Comparison of ENCODE assay signal across 18 cellular contexts in genomic region chr9:70442328-70442848, GRCh38. TPM values are rescaled to one million over a fixed set of nuclear protein-coding genes. Genes with fewer than 3 reads are reported as not detected.
DNase-seq lines count a peak whose midpoint lies in the region; ATAC-seq, FAIRE-seq and TF ChIP-seq lines count a peak whose summit lies in the region.
"Had no signal": no experiment of that assay in that cellular context is flagged by ENCODE, and none has a peak within 500 bp of the region (broad histone marks: within the 10 kb centered on the region; RNA-seq: fewer than 3 reads in every experiment).

No MANE protein-coding gene starts in this region.

- no peak overlapping the region for H2BK20ac ChIP-seq in H1 (ENCODE audit: low read length)

- no peak for TF ChIP-seq EP300 in HepG2 (IDR thresholded peaks at IDR 0.05; ENCODE audit: low read depth in 2 of 2, low read length in 2 of 2)
- TF ChIP-seq EP300 in HepG2 (CRISPR knock-in tag; IDR thresholded peaks at IDR 0.05; ENCODE audit: borderline replicate concordance): no peak
- no peak for TF ChIP-seq EP300 in H1 (IDR thresholded peaks at IDR 0.05; ENCODE audit: borderline replicate concordance in 1 of 2, low read depth in 2 of 2, low read length in 2 of 2)

- H2AK5ac ChIP-seq in H1 (ENCODE audit: low read depth, low read length) (no peak overlapping the region), mesenchymal stem cell (ENCODE audit: low read length, severe bottlenecking) (no peak overlapping the region)

- H2BK12ac ChIP-seq in H1 (ENCODE audit: low read depth, low read length) (no peak overlapping the region), mesenchymal stem cell (ENCODE audit: low read length in 2 of 2) (peak overlapping the region in 1 of 2 experiments; percentile 38)

- no peak overlapping the region for H3K23ac ChIP-seq in H1 (ENCODE audit: insufficient read length)
- H3K23ac ChIP-seq in mesenchymal stem cell (ENCODE audit: low read length in 2 of 2): no peak overlapping the region

- CTCF ChIA-PET in HepG2 (lab: Yijun Ruan, JAX; ENCODE audit: low intra/inter-chr PET ratio, low total read pairs): no interaction called here
- CTCF ChIA-PET in H1 (lab: Charles Lee; ENCODE audit: partially characterized antibody): no interaction called here

- H2AFZ ChIP-seq in HepG2 (ENCODE audit: low read length) (no peak overlapping the region), H1 (ENCODE audit: low read length) (no peak overlapping the region), mesenchymal stem cell (ENCODE audit: low read depth, low read length) (no peak overlapping the region)
- H2AFZ ChIP-seq: GM23338 had no signal

- ATAC-seq in HepG2 (no peak), right lobe of liver (no peak), natural killer cell (no peak), GM19023 (IDR thresholded peaks at IDR 0.05; ENCODE audit: unreplicated experiment) (no peak)
- ATAC-seq: GM23338 had no signal

- H2BK5ac ChIP-seq in H1 (ENCODE audit: low read depth, low read length): no peak overlapping the region
- no peak overlapping the region for H2BK5ac ChIP-seq in mesenchymal stem cell (ENCODE audit: low read depth, low read length, poor library complexity, severe bottlenecking)

- H4K20me1 ChIP-seq in HepG2 (ENCODE audit: insufficient read depth, low read length): no peaks in the 10 kb centered on the region
- no peaks in the 10 kb centered on the region for H4K20me1 ChIP-seq in H1 (replicated peaks in 1 of 2; ENCODE audit: control insufficient read depth in 1 of 2, insufficient read depth in 2 of 2, low read length in 2 of 2)
- H4K20me1 ChIP-seq: BLaER1 had no signal

- H3K79me2 ChIP-seq in HepG2 (ENCODE audit: insufficient read depth, low read length): no peaks in the 10 kb centered on the region
- H3K79me2 ChIP-seq in H1 (ENCODE audit: control insufficient read depth in 1 of 2, insufficient read depth in 2 of 2, low read length in 2 of 2): no peaks in the 10 kb centered on the region

- H3K79me1 ChIP-seq in H1 (ENCODE audit: low read depth, low read length) (no peaks in the 10 kb centered on the region), mesenchymal stem cell (replicated peaks; ENCODE audit: low read length, poor library complexity, severe bottlenecking) (no peaks in the 10 kb centered on the region)

- TF ChIP-seq CTCF in HepG2 (CRISPR knock-in tag; IDR thresholded peaks at IDR 0.05): no peak
- no peak for TF ChIP-seq CTCF in right lobe of liver (IDR thresholded peaks at IDR 0.05)
- no peak for TF ChIP-seq CTCF in H1 (IDR thresholded peaks at IDR 0.05; ENCODE audit: control extremely low read depth in 1 of 3, insufficient read depth in 1 of 3, low read depth in 1 of 3, low read length in 3 of 3)
- no peak for TF ChIP-seq CTCF in natural killer cell (IDR thresholded peaks at IDR 0.05)

- in situ Hi-C loops in HepG2 (cut with HindIII; ENCODE audit: extremely low pct_ligation_motif_present, low pct_unique_long_range_greater_than_20kb): no loop called here

- no peak overlapping the region for H2BK15ac ChIP-seq in H1 (ENCODE audit: low read length)
- H2BK15ac ChIP-seq in mesenchymal stem cell (ENCODE audit: low read depth, poor library complexity, severe bottlenecking): no peak overlapping the region

- no peak overlapping the region for H3K4me3 Mint-ChIP-seq in natural killer cell
- H3K4me3 Mint-ChIP-seq: CD8-positive, alpha-beta memory T cell; GM23338 had no signal

- peaks cover 0 to 7% of the 10 kb centered on the region in 2 donors for H3K27me3 Mint-ChIP-seq in natural killer cell (ENCODE audit: low read depth in 2 of 2)

- no peak for TF ChIP-seq RAD21 in HepG2 (CRISPR knock-in tag; IDR thresholded peaks at IDR 0.05)
- TF ChIP-seq RAD21 in H1 (IDR thresholded peaks at IDR 0.05 in 1 of 2, conservative IDR thresholded peaks at IDR 0.05 in 1 of 2; ENCODE audit: low read depth in 2 of 2, low read length in 2 of 2): no peak

- H2BK120ac ChIP-seq in H1 (replicated peaks; ENCODE audit: low read depth, low read length) (no peak overlapping the region), mesenchymal stem cell (ENCODE audit: low read depth, low read length) (peak overlapping the region; percentile 34)

- TF ChIP-seq POLR2A in HepG2 (IDR thresholded peaks at IDR 0.05; ENCODE audit: insufficient read depth in 1 of 2, low read depth in 2 of 2, low read length in 2 of 2): no peak
- no peak for TF ChIP-seq POLR2A in right lobe of liver (IDR thresholded peaks at IDR 0.05)
- TF ChIP-seq POLR2A in H1 (IDR thresholded peaks at IDR 0.05; ENCODE audit: control extremely low read depth in 1 of 2, low read depth in 2 of 2, low read length in 2 of 2): no peak

- H3K23me2 ChIP-seq in H1 (ENCODE audit: low read depth, low read length): no peaks in the 10 kb centered on the region

- no peak overlapping the region for H3K4me2 ChIP-seq in HepG2 (ENCODE audit: low read depth, low read length)
- no peak overlapping the region for H3K4me2 ChIP-seq in H1 (ENCODE audit: insufficient read depth in 1 of 2, low read depth in 2 of 2, low read length in 2 of 2)
- H3K4me2 ChIP-seq in mesenchymal stem cell (ENCODE audit: low read length, poor library complexity, severe bottlenecking): no peak overlapping the region
- H3K4me2 ChIP-seq: BLaER1, GM23338 had no signal

- DNase-seq in HepG2 (ENCODE audit: low spot score) (no peak), right lobe of liver (no peak), H1 (ENCODE audit: low read depth in 1 of 2, low spot score in 2 of 2) (no peak), mesenchymal stem cell (no peak), GOT3 (lab: John Stamatoyannopoulos, UW) (no peak), natural killer cell (no peak)
- DNase-seq: 8988T; AML-193; Caco-2; CD8-positive, alpha-beta memory T cell; DMS53; GF-D8; IMR-90; KG1 had no signal

- no CpG with 5 or more reads among the region's 1 CpG for WGBS in HepG2 (ENCODE audit: low lambda C conversion rate)
- no CpG with 5 or more reads among the region's 1 CpG for WGBS in right lobe of liver (ENCODE audit: insufficient coverage, low coverage, low lambda C conversion rate, missing lambda C conversion rate)
- 82% methylated on average over 1 of the region's 1 CpG; no CpG with 5 or more reads in 1 of the 2 experiments for WGBS in H1 (ENCODE audit: extremely low coverage in 1 of 2, insufficient coverage in 1 of 2, insufficient read length in 1 of 2, insufficient replicate concordance in 2 of 2, low coverage in 1 of 2, low lambda C conversion rate in 2 of 2, missing lambda C conversion rate in 1 of 2), 2 experiments
- WGBS in mesenchymal stem cell: no CpG with 5 or more reads among the region's 1 CpG

- no peak overlapping the region for H3K27ac Mint-ChIP-seq in natural killer cell
- H3K27ac Mint-ChIP-seq: GM23338 had no signal

- H3K56ac ChIP-seq in H1 (replicated peaks; ENCODE audit: insufficient read length, low read depth, low read length): no peak overlapping the region

- no peak overlapping the region for H4K5ac ChIP-seq in H1 (ENCODE audit: insufficient read length, low read depth, low read length)

- no peak overlapping the region for H4K8ac ChIP-seq in H1 (ENCODE audit: extremely low read depth, insufficient read depth, low read length)
- no peak overlapping the region for H4K8ac ChIP-seq in mesenchymal stem cell (ENCODE audit: low read length)

- no peaks in the 10 kb centered on the region; a peak in 1 of 5 replicates for H3K27me3 ChIP-seq in HepG2 (ENCODE audit: control insufficient read depth in 1 of 2, insufficient read depth in 2 of 2, low read length in 2 of 2)
- H3K27me3 ChIP-seq in right lobe of liver: no peaks in the 10 kb centered on the region
- H3K27me3 ChIP-seq in H1 (replicated peaks in 1 of 4; ENCODE audit: control insufficient read depth in 3 of 4, extremely low read depth in 1 of 4, insufficient read depth in 3 of 4, low read length in 3 of 4): no peaks in the 10 kb centered on the region
- no peaks in the 10 kb centered on the region for H3K27me3 ChIP-seq in mesenchymal stem cell (ENCODE audit: control insufficient read depth in 1 of 2, insufficient read depth in 1 of 2, low read length in 2 of 2)
- H3K27me3 ChIP-seq: BLaER1 had no signal

- no peak overlapping the region for H3K9ac ChIP-seq in HepG2 (ENCODE audit: insufficient read depth, low read depth, low read length)
- no peak overlapping the region for H3K9ac ChIP-seq in H1 (replicated peaks in 1 of 4; ENCODE audit: extremely low read depth in 1 of 4, low read depth in 3 of 4, low read length in 3 of 4)
- no peak overlapping the region for H3K9ac ChIP-seq in mesenchymal stem cell (ENCODE audit: low read length)
- H3K9ac ChIP-seq: BLaER1 had no signal

- H3K9me3 Mint-ChIP-seq in natural killer cell: no peaks in the 10 kb centered on the region
- H3K9me3 Mint-ChIP-seq: CD8-positive, alpha-beta memory T cell; GM23338 had no signal

- H3K4ac ChIP-seq in H1 (replicated peaks; ENCODE audit: insufficient read length, low read depth, low read length) (no peak overlapping the region), mesenchymal stem cell (ENCODE audit: low read depth in 1 of 2, low read length in 2 of 2) (peak overlapping the region in 1 of 2 experiments; percentile 64)

- H3K4me3 ChIP-seq in HepG2 (replicated peaks in 1 of 3; ENCODE audit: insufficient read depth in 1 of 3, low read depth in 2 of 3, low read length in 3 of 3): no peak overlapping the region
- H3K4me3 ChIP-seq in right lobe of liver: no peak overlapping the region
- no peak overlapping the region for H3K4me3 ChIP-seq in H1 (ENCODE audit: extremely low read depth in 1 of 4, insufficient read depth in 2 of 4, low read depth in 3 of 4, low read length in 4 of 4)
- no peak overlapping the region for H3K4me3 ChIP-seq in mesenchymal stem cell (ENCODE audit: insufficient read depth in 1 of 2, low read depth in 1 of 2, low read length in 2 of 2)
- H3K4me3 ChIP-seq: BLaER1, GM23338, HAP-1 had no signal

- H3K14ac ChIP-seq in H1 (ENCODE audit: insufficient read length) (peak overlapping the region; percentile 87), mesenchymal stem cell (ENCODE audit: low read length in 2 of 2) (no peak overlapping the region)

- peaks cover 7 to 8% of the 10 kb centered on the region in 2 donors for H3K4me1 Mint-ChIP-seq in natural killer cell

- no TSS peak for BruUV-seq in HepG2 (replicated peaks; lab: Mats Ljungman, UMichigan)

- no peaks in the 10 kb centered on the region for H3K36me3 ChIP-seq in HepG2 (replicated peaks in 1 of 2; ENCODE audit: control insufficient read depth in 1 of 2, insufficient read depth in 2 of 2, low read length in 2 of 2)
- H3K36me3 ChIP-seq in right lobe of liver: no peaks in the 10 kb centered on the region
- no peaks in the 10 kb centered on the region for H3K36me3 ChIP-seq in H1 (ENCODE audit: control insufficient read depth in 2 of 4, insufficient read depth in 4 of 4, low read length in 3 of 4)
- no peaks in the 10 kb centered on the region for H3K36me3 ChIP-seq in mesenchymal stem cell (ENCODE audit: control insufficient read depth in 1 of 2, insufficient read depth in 2 of 2, low read depth in 1 of 2, low read length in 2 of 2)
- H3K36me3 ChIP-seq: BLaER1, HAP-1 had no signal

- intact Hi-C loops in HepG2 (cut with micrococcal nuclease; ENCODE audit: unreplicated experiment) (no loop called here), right lobe of liver (cut with DNase I) (no loop called here), natural killer cell (cut with micrococcal nuclease) (no loop called here)

- peaks cover 48% of the 10 kb centered on the region for H3K4me1 ChIP-seq in HepG2 (ENCODE audit: insufficient read depth, low read length)
- H3K4me1 ChIP-seq in right lobe of liver: no peaks in the 10 kb centered on the region
- H3K4me1 ChIP-seq in H1 (replicated peaks in 1 of 4; ENCODE audit: control insufficient read depth in 3 of 4, insufficient read depth in 4 of 4, low read length in 3 of 4): no peaks in the 10 kb centered on the region
- H3K4me1 ChIP-seq in mesenchymal stem cell (ENCODE audit: control insufficient read depth, insufficient read depth, low read depth, low read length): peaks cover 4% of the 10 kb centered on the region
- H3K4me1 ChIP-seq: Caco-2, HAP-1 had no signal

- H4K91ac ChIP-seq in H1 (replicated peaks; ENCODE audit: insufficient read length, low read length) (no peak overlapping the region), mesenchymal stem cell (ENCODE audit: low read length) (peak overlapping the region; percentile 34)

- no peak overlapping the region for H3K27ac ChIP-seq in HepG2 (ENCODE audit: extremely low read length, insufficient read depth, low read length)
- no peak overlapping the region for H3K27ac ChIP-seq in right lobe of liver
- H3K27ac ChIP-seq in H1 (ENCODE audit: low read depth, low read length): no peak overlapping the region
- H3K27ac ChIP-seq in mesenchymal stem cell (ENCODE audit: low read length, poor library complexity, severe bottlenecking): no peak overlapping the region
- H3K27ac ChIP-seq: BLaER1 had no signal

- FAIRE-seq in HepG2 (lab: Jason Lieb, UNC) (no peak), H1 (lab: Jason Lieb, UNC) (no peak)

- no peak overlapping the region for H3K18ac ChIP-seq in H1 (ENCODE audit: extremely low read depth, low read length)
- H3K18ac ChIP-seq in mesenchymal stem cell (ENCODE audit: low read depth in 1 of 2, low read length in 2 of 2): peak overlapping the region in 1 of 2 experiments; percentile 64

- POLR2A ChIA-PET in HepG2 (lab: Yijun Ruan, JAX) (interaction anchor here (4.7 kb wide), 1 partner anchor 22 kb away, joined by 79 read pairs; no protein-coding TSS in a partner anchor), H1 (lab: Charles Lee; ENCODE audit: partially characterized antibody) (no interaction called here)

- H3K36me3 Mint-ChIP-seq in natural killer cell: no peaks in the 10 kb centered on the region

- H3K9me3 ChIP-seq in HepG2 (ENCODE audit: low read length) (no peaks in the 10 kb centered on the region), right lobe of liver (no peaks in the 10 kb centered on the region), H1 (ENCODE audit: insufficient read depth in 2 of 2, low read depth in 1 of 2, low read length in 1 of 2) (no peaks in the 10 kb centered on the region), mesenchymal stem cell (ENCODE audit: control insufficient read depth, low read length) (no peaks in the 10 kb centered on the region)
- H3K9me3 ChIP-seq: BLaER1, Caco-2, HAP-1 had no signal

RNA-seq across cellular contexts. Expression of gene KLF9, which starts 27.9 kb away (rescaled TPM):
- total RNA-seq in HepG2 (2016; rRNA removed; fragmentation: Illumina TruSeq; extraction: Trizol): 5.7 and 7.2 TPM in 2 replicates
- 0.79 and 0.81 TPM in 2 replicates for total RNA-seq in HepG2 (2016; cell fraction: cytosol; rRNA removed; fragmentation: Illumina TruSeq; extraction: Trizol; ENCODE audit: low read depth)
- 5.6 and 6.3 TPM in 2 replicates for total RNA-seq in HepG2 (2016; cell fraction: insoluble cytoplasmic fraction; rRNA removed; fragmentation: Illumina TruSeq; extraction: Trizol)
- 3.6 and 4.2 TPM in 2 replicates for total RNA-seq in HepG2 (2016; cell fraction: membrane; rRNA removed; fragmentation: Illumina TruSeq; extraction: Trizol)
- total RNA-seq in HepG2 (2016; cell fraction: nucleus; rRNA removed; fragmentation: Illumina TruSeq; extraction: Trizol): 6.0 and 6.2 TPM in 2 replicates
- polyA plus RNA-seq in HepG2 (2011; rRNA removed): 7.1 and 7.2 TPM in 2 replicates
- polyA plus RNA-seq in HepG2 (2011; cell fraction: cytosol; rRNA removed): 5.3 and 5.8 TPM in 2 replicates
- 3.3 and 4.2 TPM in 2 replicates for polyA plus RNA-seq in HepG2 (2011; cell fraction: nucleus; rRNA removed)
- 8.3 and 8.5 TPM in 2 replicates for polyA plus RNA-seq in HepG2 (2012)
- polyA plus RNA-seq in HepG2 (2016; cell fraction: cytosol; fragmentation: Illumina TruSeq; extraction: Trizol; ENCODE audit: low read depth): 0.36 and 0.37 TPM in 2 replicates
- 7.0 TPM in 2 replicates for polyA plus RNA-seq in HepG2 (2016; cell fraction: insoluble cytoplasmic fraction; fragmentation: Illumina TruSeq; extraction: Trizol; ENCODE audit: low read depth)
- polyA plus RNA-seq in HepG2 (2016; cell fraction: membrane; fragmentation: Illumina TruSeq; extraction: Trizol; ENCODE audit: low read depth): 1.6 and 2.0 TPM in 2 replicates
- polyA plus RNA-seq in HepG2 (2016; cell fraction: nucleus; fragmentation: Illumina TruSeq; extraction: Trizol; ENCODE audit: insufficient read depth, low read depth): 6.3 and 7.1 TPM in 2 replicates
- polyA minus RNA-seq in HepG2 (2011; rRNA and poly(A)+ RNA removed; ENCODE audit: low replicate concordance): 2.5 and 9.7 TPM in 2 replicates
- polyA minus RNA-seq in HepG2 (2011; cell fraction: cytosol; rRNA and poly(A)+ RNA removed): 7.8 and 8.0 TPM in 2 replicates
- polyA minus RNA-seq in HepG2 (2011; cell fraction: nucleus; rRNA and poly(A)+ RNA removed): 6.2 and 7.5 TPM in 2 replicates
- 10 to 100 TPM in 5 of 6 experiments, 1 to 10 TPM in 1; 8.7 to 74.7 (median 32.3) TPM for total RNA-seq in right lobe of liver
- total RNA-seq in H1 (2021; fragmentation: NEBNext Ultra II Directional; extraction: Animal tissue kit (Norgen Biotek cat#: 25700)): 0.82 and 0.98 TPM in 2 replicates
- polyA plus RNA-seq in H1 (2011; rRNA removed): 0.47 TPM in 2 replicates
- 0.71 TPM for polyA plus RNA-seq in H1 (2011; cell fraction: cytosol; rRNA removed)
- 0.47 TPM for polyA plus RNA-seq in H1 (2011; cell fraction: nucleus; rRNA removed)
- polyA plus RNA-seq in H1 (2012, experiment 1 of 2): 0.39 to 0.98 TPM (median 0.61 TPM) in 4 replicates
- polyA plus RNA-seq in H1 (2012, experiment 2 of 2): 0.03 TPM
- 0.49 TPM for polyA plus RNA-seq in H1 (2013, experiment 1 of 2)
- polyA plus RNA-seq in H1 (2013, experiment 2 of 2): 0.55 TPM
- 0.66 and 0.76 TPM in 2 replicates for polyA minus RNA-seq in H1 (2011; rRNA and poly(A)+ RNA removed)
- 0.95 TPM for polyA minus RNA-seq in H1 (2011; cell fraction: cytosol; rRNA and poly(A)+ RNA removed)
- 1.2 TPM for polyA minus RNA-seq in H1 (2011; cell fraction: nucleus; rRNA and poly(A)+ RNA removed)
- polyA plus RNA-seq in mesenchymal stem cell (2013, experiment 1 of 2): 31.5 TPM
- polyA plus RNA-seq in mesenchymal stem cell (2013, experiment 2 of 2): 32.5 TPM
- total RNA-seq in natural killer cell: 10 to 100 TPM; 47.7 to 79.3 (median 51.2) TPM
